Comparison of ENCODE assay signal across 1 cellular context in the genomic region with DNA sequence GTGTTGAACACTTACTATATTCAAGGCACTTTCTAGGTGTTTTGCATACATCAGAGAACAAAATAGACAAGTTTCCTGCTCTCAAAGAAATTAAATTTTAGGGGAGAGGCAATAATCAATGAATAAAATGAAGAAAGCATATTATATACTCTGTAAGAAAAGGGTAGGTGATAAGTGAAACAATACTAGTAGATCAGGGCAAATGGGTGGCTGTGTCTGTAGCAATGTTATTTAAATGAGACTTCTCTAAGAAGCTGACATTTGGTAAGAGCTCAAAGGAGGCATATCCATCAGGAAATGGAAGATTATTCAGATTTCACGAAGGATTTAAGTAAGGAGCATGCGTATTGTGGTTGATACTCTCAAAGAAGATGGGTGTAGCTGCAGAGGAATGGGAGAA.
TF ChIP-seq lines count a peak whose summit lies in the region.

No MANE protein-coding gene starts in this region.

TF ChIP-seq in WTC11, 78 proteins besides CTCF, POLR2A, EP300 and RAD21 (continued from another document):
- TF ChIP-seq, protein P1, sequence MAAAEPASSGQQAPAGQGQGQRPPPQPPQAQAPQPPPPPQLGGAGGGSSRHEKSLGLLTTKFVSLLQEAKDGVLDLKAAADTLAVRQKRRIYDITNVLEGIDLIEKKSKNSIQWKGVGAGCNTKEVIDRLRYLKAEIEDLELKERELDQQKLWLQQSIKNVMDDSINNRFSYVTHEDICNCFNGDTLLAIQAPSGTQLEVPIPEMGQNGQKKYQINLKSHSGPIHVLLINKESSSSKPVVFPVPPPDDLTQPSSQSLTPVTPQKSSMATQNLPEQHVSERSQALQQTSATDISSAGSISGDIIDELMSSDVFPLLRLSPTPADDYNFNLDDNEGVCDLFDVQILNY (CRISPR knock-in tag; IDR thresholded peaks at IDR 0.05), result no peak
- TF ChIP-seq, protein P2, sequence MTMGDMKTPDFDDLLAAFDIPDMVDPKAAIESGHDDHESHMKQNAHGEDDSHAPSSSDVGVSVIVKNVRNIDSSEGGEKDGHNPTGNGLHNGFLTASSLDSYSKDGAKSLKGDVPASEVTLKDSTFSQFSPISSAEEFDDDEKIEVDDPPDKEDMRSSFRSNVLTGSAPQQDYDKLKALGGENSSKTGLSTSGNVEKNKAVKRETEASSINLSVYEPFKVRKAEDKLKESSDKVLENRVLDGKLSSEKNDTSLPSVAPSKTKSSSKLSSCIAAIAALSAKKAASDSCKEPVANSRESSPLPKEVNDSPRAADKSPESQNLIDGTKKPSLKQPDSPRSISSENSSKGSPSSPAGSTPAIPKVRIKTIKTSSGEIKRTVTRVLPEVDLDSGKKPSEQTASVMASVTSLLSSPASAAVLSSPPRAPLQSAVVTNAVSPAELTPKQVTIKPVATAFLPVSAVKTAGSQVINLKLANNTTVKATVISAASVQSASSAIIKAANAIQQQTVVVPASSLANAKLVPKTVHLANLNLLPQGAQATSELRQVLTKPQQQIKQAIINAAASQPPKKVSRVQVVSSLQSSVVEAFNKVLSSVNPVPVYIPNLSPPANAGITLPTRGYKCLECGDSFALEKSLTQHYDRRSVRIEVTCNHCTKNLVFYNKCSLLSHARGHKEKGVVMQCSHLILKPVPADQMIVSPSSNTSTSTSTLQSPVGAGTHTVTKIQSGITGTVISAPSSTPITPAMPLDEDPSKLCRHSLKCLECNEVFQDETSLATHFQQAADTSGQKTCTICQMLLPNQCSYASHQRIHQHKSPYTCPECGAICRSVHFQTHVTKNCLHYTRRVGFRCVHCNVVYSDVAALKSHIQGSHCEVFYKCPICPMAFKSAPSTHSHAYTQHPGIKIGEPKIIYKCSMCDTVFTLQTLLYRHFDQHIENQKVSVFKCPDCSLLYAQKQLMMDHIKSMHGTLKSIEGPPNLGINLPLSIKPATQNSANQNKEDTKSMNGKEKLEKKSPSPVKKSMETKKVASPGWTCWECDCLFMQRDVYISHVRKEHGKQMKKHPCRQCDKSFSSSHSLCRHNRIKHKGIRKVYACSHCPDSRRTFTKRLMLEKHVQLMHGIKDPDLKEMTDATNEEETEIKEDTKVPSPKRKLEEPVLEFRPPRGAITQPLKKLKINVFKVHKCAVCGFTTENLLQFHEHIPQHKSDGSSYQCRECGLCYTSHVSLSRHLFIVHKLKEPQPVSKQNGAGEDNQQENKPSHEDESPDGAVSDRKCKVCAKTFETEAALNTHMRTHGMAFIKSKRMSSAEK (CRISPR knock-in tag; IDR thresholded peaks at IDR 0.05; ENCODE audit: borderline replicate concordance), result no peak
